22 cellular contexts compared by ENCODE assay signal in genomic region chr18:58143391-58143790, GRCh38.
DNase-seq lines count a peak whose midpoint lies in the region; ATAC-seq and TF ChIP-seq lines count a peak whose summit lies in the region.
"Had no signal": no experiment of that assay in that cellular context is flagged by ENCODE, and none has a peak within 500 bp of the region (broad histone marks: within the 10 kb centered on the region; RNA-seq: fewer than 3 reads in every experiment).

No MANE protein-coding gene starts in this region.

- no peaks in the 10 kb centered on the region for H3K79me1 ChIP-seq in trophoblast cell (ENCODE audit: low read length)

- H3K9ac ChIP-seq in trophoblast cell (ENCODE audit: low read length) = no peak overlapping the region

- H3K18ac ChIP-seq in trophoblast cell (ENCODE audit: low read length) = no peak overlapping the region

- H3K79me2 ChIP-seq in trophoblast cell (ENCODE audit: control insufficient read depth, insufficient read depth, low read length, poor library complexity) = peaks cover 4% of the 10 kb centered on the region

- no peak overlapping the region for H3K4ac ChIP-seq in trophoblast cell (ENCODE audit: low read depth, low read length)

- no peak overlapping the region for H3K4me2 ChIP-seq in trophoblast cell (ENCODE audit: low read length)

- no peak overlapping the region for H3K27ac ChIP-seq in trophoblast cell (ENCODE audit: low read depth, low read length)
- no peak overlapping the region for H3K27ac ChIP-seq in thyroid gland
- H3K27ac ChIP-seq: colonic mucosa had no signal

- no peak overlapping the region for H2AFZ ChIP-seq in trophoblast cell (ENCODE audit: insufficient read depth, low read length, poor library complexity)

- H3K4me3 ChIP-seq in fibroblast of villous mesenchyme (ENCODE audit: low read depth, low read length) (no peak overlapping the region), trophoblast cell (ENCODE audit: low read depth, low read length) (no peak overlapping the region), thyroid gland (replicated peaks in 1 of 3) (no peak overlapping the region)
- H3K4me3 ChIP-seq: colonic mucosa, sigmoid colon had no signal

- intact Hi-C loops in thyroid gland (cut with DNase I) = no loop called here

- no peak overlapping the region for H3K27ac Mint-ChIP-seq in HFFc6
- H3K27ac Mint-ChIP-seq in stimulated activated naive CD8-positive, alpha-beta T cell treated with anti-CD3 and anti-CD28 coated beads, Interleukin-15, amount 100 ng/mL, for 72 hours = no peak overlapping the region
- H3K27ac Mint-ChIP-seq: activated CD4-positive, alpha-beta T cell treated with anti-CD3 and anti-CD28 coated beads for 36 hours; activated naive CD4-positive, alpha-beta T cell treated with anti-CD3 and anti-CD28 coated beads, Interleukin-2, amount 10 ng/mL, durations not matched to agents 7 days and 5 days; activated T-cell treated with anti-CD3 and anti-CD28 coated beads, Interleukin-2, amount 50 U/mL, for 72 hours; H9; naive thymus-derived CD4-positive, alpha-beta T cell; type B pancreatic cell had no signal

- TF ChIP-seq POLR2A in thyroid gland (IDR thresholded peaks at IDR 0.05) = no peak

- H4K8ac ChIP-seq in trophoblast cell (ENCODE audit: low read depth, low read length) = no peak overlapping the region

- H3K4me1 ChIP-seq in trophoblast cell (ENCODE audit: control insufficient read depth in 1 of 2, insufficient read depth in 2 of 2, low read length in 2 of 2) = no peaks in the 10 kb centered on the region
- peaks cover under 1 to 6% of the 10 kb centered on the region in 2 donors for H3K4me1 ChIP-seq in thyroid gland
- H3K4me1 ChIP-seq: colonic mucosa had no signal

- H3K9me3 ChIP-seq in trophoblast cell (ENCODE audit: insufficient read depth, low read depth, low read length) (peaks cover 2% of the 10 kb centered on the region), thyroid gland (no peaks in the 10 kb centered on the region)
- H3K9me3 ChIP-seq: colonic mucosa, sigmoid colon had no signal

- H3K23ac ChIP-seq in trophoblast cell (ENCODE audit: low read length) = no peak overlapping the region

- WGBS in trophoblast cell (ENCODE audit: extremely low coverage, insufficient coverage, insufficient read length) = no CpG with 5 or more reads among the region's 12 CpGs
- WGBS in thyroid gland, 2 donors = 81 to 89% methylated on average over 12 of the region's 12 CpGs

- no peak overlapping the region for H2BK5ac ChIP-seq in trophoblast cell (ENCODE audit: low read depth, low read length, poor library complexity)

- ATAC-seq in stimulated activated naive CD8-positive, alpha-beta T cell treated with anti-CD3 and anti-CD28 coated beads, Interleukin-15, amount 100 ng/mL, for 72 hours = no peak
- ATAC-seq: activated CD4-positive, alpha-beta T cell treated with anti-CD3 and anti-CD28 coated beads for 36 hours; activated T-cell treated with anti-CD3 and anti-CD28 coated beads, Interleukin-2, amount 50 U/mL, for 72 hours; naive thymus-derived CD4-positive, alpha-beta T cell had no signal

- no peak overlapping the region for H4K12ac ChIP-seq in trophoblast cell (ENCODE audit: low read depth, low read length)

- peaks cover 7% of the 10 kb centered on the region; the same call in 1 of the 2 replicates for H3K36me3 Mint-ChIP-seq in HFFc6 (ENCODE audit: low read depth)
- H3K36me3 Mint-ChIP-seq: activated naive CD4-positive, alpha-beta T cell treated with anti-CD3 and anti-CD28 coated beads, Interleukin-2, amount 10 ng/mL, durations not matched to agents 7 days and 5 days; naive thymus-derived CD4-positive, alpha-beta T cell had no signal

- TF ChIP-seq CTCF in fibroblast of villous mesenchyme (IDR thresholded peaks at IDR 0.05; ENCODE audit: insufficient read depth, low read depth, low read length) (no peak), HFFc6 (IDR thresholded peaks at IDR 0.05) (no peak), thyroid gland (IDR thresholded peaks at IDR 0.05) (no peak)

- no peak overlapping the region for H3K14ac ChIP-seq in trophoblast cell (ENCODE audit: low read length)

- peaks cover 40% of the 10 kb centered on the region for H3K27me3 Mint-ChIP-seq in HFFc6 (ENCODE audit: insufficient read depth)
- no peaks in the 10 kb centered on the region for H3K27me3 Mint-ChIP-seq in stimulated activated naive CD8-positive, alpha-beta T cell treated with anti-CD3 and anti-CD28 coated beads, Interleukin-15, amount 100 ng/mL, for 72 hours
- H3K27me3 Mint-ChIP-seq: type B pancreatic cell had no signal

- no peak overlapping the region for H2BK12ac ChIP-seq in trophoblast cell (ENCODE audit: low read length)

- no peak overlapping the region for H3K4me3 Mint-ChIP-seq in HFFc6
- H3K4me3 Mint-ChIP-seq in stimulated activated naive CD8-positive, alpha-beta T cell treated with anti-CD3 and anti-CD28 coated beads, Interleukin-15, amount 100 ng/mL, for 72 hours = no peak overlapping the region
- H3K4me3 Mint-ChIP-seq: activated CD4-positive, alpha-beta T cell treated with anti-CD3 and anti-CD28 coated beads for 36 hours; activated naive CD4-positive, alpha-beta T cell treated with anti-CD3 and anti-CD28 coated beads, Interleukin-2, amount 10 ng/mL, durations not matched to agents 7 days and 5 days; activated T-cell treated with anti-CD3 and anti-CD28 coated beads, Interleukin-2, amount 50 U/mL, for 72 hours; H9; naive thymus-derived CD4-positive, alpha-beta T cell; type B pancreatic cell had no signal

- H2BK120ac ChIP-seq in trophoblast cell (ENCODE audit: insufficient read depth, low read length, poor library complexity) = peak overlapping the region; percentile 1

- no peaks in the 10 kb centered on the region for H3K9me3 Mint-ChIP-seq in HFFc6
- H3K9me3 Mint-ChIP-seq in stimulated activated naive CD8-positive, alpha-beta T cell treated with anti-CD3 and anti-CD28 coated beads, Interleukin-15, amount 100 ng/mL, for 72 hours = no peaks in the 10 kb centered on the region
- H3K9me3 Mint-ChIP-seq: activated T-cell treated with anti-CD3 and anti-CD28 coated beads, Interleukin-2, amount 50 U/mL, for 72 hours; type B pancreatic cell had no signal

- H3K4me1 Mint-ChIP-seq in HFFc6 (ENCODE audit: low read depth) = no peaks in the 10 kb centered on the region
- peaks cover 14% of the 10 kb centered on the region for H3K4me1 Mint-ChIP-seq in stimulated activated naive CD8-positive, alpha-beta T cell treated with anti-CD3 and anti-CD28 coated beads, Interleukin-15, amount 100 ng/mL, for 72 hours
- H3K4me1 Mint-ChIP-seq: activated CD4-positive, alpha-beta T cell treated with anti-CD3 and anti-CD28 coated beads for 36 hours; activated naive CD4-positive, alpha-beta T cell treated with anti-CD3 and anti-CD28 coated beads, Interleukin-2, amount 10 ng/mL, durations not matched to agents 7 days and 5 days had no signal

- no peak overlapping the region for H4K91ac ChIP-seq in trophoblast cell (ENCODE audit: low read depth, low read length)

- H3K27me3 ChIP-seq in trophoblast cell (ENCODE audit: insufficient read depth, low read length) (no peaks in the 10 kb centered on the region), thyroid gland (no peaks in the 10 kb centered on the region)
- H3K27me3 ChIP-seq: colonic mucosa, sigmoid colon had no signal

- H2AK5ac ChIP-seq in trophoblast cell (ENCODE audit: low read length) = no peak overlapping the region

- DNase-seq in HCEC 1CT (peak; percentile 55), amniotic epithelial cell (ENCODE audit: low read depth) (peak; percentile 91), fibroblast of villous mesenchyme (ENCODE audit: low read depth) (peak; percentile 98), trophoblast cell (peak; percentile 87 to 98), HFFc6 (no peak), NCI-H748 treated with DMSO at 0.1 percent for 48 hours (lab: John Stamatoyannopoulos, UW) (no peak), thyroid gland (no peak)
- DNase-seq in stimulated activated naive CD8-positive, alpha-beta T cell treated with anti-CD3 and anti-CD28 coated beads, Interleukin-15, amount 100 ng/mL, for 72 hours = no peak
- DNase-seq: activated CD4-positive, alpha-beta T cell treated with anti-CD3 and anti-CD28 coated beads for 36 hours; activated naive CD4-positive, alpha-beta T cell treated with anti-CD3 and anti-CD28 coated beads, Interleukin-2, amount 10 ng/mL, durations not matched to agents 7 days and 5 days; activated T-cell treated with anti-CD3 and anti-CD28 coated beads, Interleukin-2, amount 50 U/mL, for 72 hours; anterior cingulate cortex; colonic mucosa; DMS79 treated with DMSO at 0.1 percent for 48 hours; H9; mesendoderm; naive thymus-derived CD4-positive, alpha-beta T cell; NCI-H1092; NCI-H510A treated with DMSO at 0.1 percent for 48 hours; sigmoid colon; stimulated activated naive CD4-positive, alpha-beta T cell had no signal

- H3K36me3 ChIP-seq in trophoblast cell (ENCODE audit: control insufficient read depth in 1 of 2, insufficient read depth in 2 of 2, low read length in 2 of 2) = no peaks in the 10 kb centered on the region
- H3K36me3 ChIP-seq in thyroid gland = no peaks in the 10 kb centered on the region
- H3K36me3 ChIP-seq: colonic mucosa, sigmoid colon had no signal

Comparison
In these comparisons a context has a peak if more than half of its experiments do, and no peak if none do; other contexts are left out.
1. DNase-seq: peak in HCEC 1CT (single experiment), amniotic epithelial cell (single experiment), fibroblast of villous mesenchyme (single experiment) and trophoblast cell (2 of 2); none in HFFc6 (single experiment), NCI-H748 treated with DMSO at 0.1 percent for 48 hours (single experiment), thyroid gland (0 of 2) and stimulated activated naive CD8-positive, alpha-beta T cell treated with anti-CD3 and anti-CD28 coated beads, Interleukin-15, amount 100 ng/mL, for 72 hours (0 of 2).